In genomic region chr5:40832345-40832744, GRCh38 we compare ENCODE assay signal across 9 cellular contexts. TPM values are rescaled to one million over a fixed set of nuclear protein-coding genes. Genes with fewer than 3 reads are reported as not detected.
DNase-seq lines count a peak whose midpoint lies in the region; ATAC-seq and TF ChIP-seq lines count a peak whose summit lies in the region.
"Had no signal": no experiment of that assay in that cellular context is flagged by ENCODE, and none has a peak within 500 bp of the region (broad histone marks: within the 10 kb centered on the region; RNA-seq: fewer than 3 reads in every experiment).

No MANE protein-coding gene starts in this region.

- H3K9ac ChIP-seq in KMS-11 (peak overlapping the region; percentile 11; the same call in 1 of the 2 replicates), adipocyte (ENCODE audit: low read length) (peak overlapping the region; percentile 98)

- H2AFZ ChIP-seq in KMS-11 (ENCODE audit: low read depth) = no peak overlapping the region

- H3K27ac ChIP-seq in DOHH2 (ENCODE audit: low read depth, low read length) = peak overlapping the region; percentile 87; the same call in 1 of the 2 replicates
- H3K27ac ChIP-seq in KMS-11 = peak overlapping the region; percentile 96; the same call in 1 of the 2 replicates
- H3K27ac ChIP-seq in naive thymus-derived CD4-positive, alpha-beta T cell (ENCODE audit: low read depth, low read length) = peak overlapping the region; percentile 31
- no peak overlapping the region for H3K27ac ChIP-seq in thyroid gland

- H3K36me3 Mint-ChIP-seq in naive thymus-derived CD4-positive, alpha-beta T cell = peaks cover 25 to 67% (median 54%) of the 10 kb centered on the region in 5 donors

- H4K20me1 ChIP-seq in DOHH2 (ENCODE audit: control insufficient read depth, insufficient read depth, low read depth, low read length) = peaks cover 51% of the 10 kb centered on the region
- H4K20me1 ChIP-seq in KMS-11 (ENCODE audit: insufficient read depth) = peaks cover 39% of the 10 kb centered on the region

- H3F3A ChIP-seq in DOHH2 (ENCODE audit: control insufficient read depth, insufficient read depth) = peaks cover 77% of the 10 kb centered on the region

- H3K4me2 ChIP-seq in DOHH2 (ENCODE audit: low read length) = peak overlapping the region; percentile 91
- H3K4me2 ChIP-seq in KMS-11 = peak overlapping the region; percentile 97

- H3K27me3 ChIP-seq in DOHH2 (ENCODE audit: control insufficient read depth, low read length) = 0 out of 2 replicates have a peak, but pooled peaks cover 2% of the 10 kb centered on the region
- H3K27me3 ChIP-seq in KMS-11 (ENCODE audit: insufficient read depth, low read depth) = no peaks in the 10 kb centered on the region
- no peaks in the 10 kb centered on the region for H3K27me3 ChIP-seq in adipocyte (replicated peaks; ENCODE audit: control insufficient read depth, insufficient read depth, low read length)
- H3K27me3 ChIP-seq in naive thymus-derived CD4-positive, alpha-beta T cell (ENCODE audit: control insufficient read depth in 2 of 2, insufficient read depth in 2 of 2, low read length in 2 of 2) = no peaks in the 10 kb centered on the region
- H3K27me3 ChIP-seq in thyroid gland = no peaks in the 10 kb centered on the region

- H3K27me3 Mint-ChIP-seq in naive thymus-derived CD4-positive, alpha-beta T cell = no peaks in the 10 kb centered on the region

- no peak for ATAC-seq in naive thymus-derived CD4-positive, alpha-beta T cell
- no peak for ATAC-seq in GM21786 (IDR thresholded peaks at IDR 0.05; ENCODE audit: unreplicated experiment)

- intact Hi-C loops in naive thymus-derived CD4-positive, alpha-beta T cell (cut with micrococcal nuclease) = loop anchor here in 1 of 2 donors (10.0 kb wide), 3 partner anchors 448 to 1758 kb away; partner anchors contain the start of genes RICTOR and RIMOC1
- intact Hi-C loops in thyroid gland (cut with DNase I) = no loop called here

- H3K4me3 ChIP-seq in DOHH2 (ENCODE audit: low read length) (peak overlapping the region; percentile 97), KMS-11 (IDR thresholded peaks at IDR 0.05; ENCODE audit: insufficient read depth, low read depth, low read length) (no peak overlapping the region), adipocyte (ENCODE audit: low read length) (peak overlapping the region; percentile 95), thyroid gland (replicated peaks in 1 of 3) (no peak overlapping the region)
- H3K4me3 ChIP-seq in naive thymus-derived CD4-positive, alpha-beta T cell (ENCODE audit: low read length) = no peak overlapping the region

- H3K79me2 ChIP-seq in DOHH2 (ENCODE audit: control insufficient read depth, low read length) = peaks cover 61% of the 10 kb centered on the region
- peaks cover 42% of the 10 kb centered on the region for H3K79me2 ChIP-seq in KMS-11 (ENCODE audit: insufficient read depth, low read depth)

- H3K4me1 Mint-ChIP-seq in naive thymus-derived CD4-positive, alpha-beta T cell = peaks cover 24 to 72% (median 54%) of the 10 kb centered on the region in 7 donors

- WGBS in thyroid gland, 2 donors = 92 to 93% methylated on average over 4 of the region's 4 CpGs

- peak overlapping the region in 6 of 10 donors; percentile 93 to 98 (median 98) for H3K4me3 Mint-ChIP-seq in naive thymus-derived CD4-positive, alpha-beta T cell

- H3K27ac Mint-ChIP-seq in naive thymus-derived CD4-positive, alpha-beta T cell = peak overlapping the region in 7 of 9 donors; percentile 14 to 100 (median 99)

- no peak for TF ChIP-seq CTCF in DOHH2 (IDR thresholded peaks at IDR 0.05; ENCODE audit: low read depth, low read length, poor library complexity, severe bottlenecking)
- no peak for TF ChIP-seq CTCF in KMS-11 (conservative IDR thresholded peaks at IDR 0.05; ENCODE audit: low read depth, low read length)
- TF ChIP-seq CTCF in thyroid gland (IDR thresholded peaks at IDR 0.05) = no peak

- DNase-seq in adipocyte (ENCODE audit: low read depth) (no peak), NCI-H82 treated with DMSO at 0.1 percent for 48 hours (lab: John Stamatoyannopoulos, UW; ENCODE audit: unreplicated experiment) (no peak), thyroid gland (no peak)
- DNase-seq in naive thymus-derived CD4-positive, alpha-beta T cell = no peak
- DNase-seq in activated effector memory CD4-positive, alpha-beta T cell treated with anti-CD3 and anti-CD28 coated beads, Interleukin-2, amount 50 U/mL, for 16 hours = no peak
- DNase-seq: NCI-H2081 had no signal

- no peaks in the 10 kb centered on the region for H3K9me3 ChIP-seq in DOHH2 (ENCODE audit: control insufficient read depth, insufficient read depth, low read length)
- H3K9me3 ChIP-seq in adipocyte (ENCODE audit: control insufficient read depth, low read length) = no peaks in the 10 kb centered on the region
- no peaks in the 10 kb centered on the region for H3K9me3 ChIP-seq in naive thymus-derived CD4-positive, alpha-beta T cell (ENCODE audit: control insufficient read depth in 2 of 3, low read length in 3 of 3)
- no peaks in the 10 kb centered on the region for H3K9me3 ChIP-seq in thyroid gland

- TF ChIP-seq POLR2A in thyroid gland (IDR thresholded peaks at IDR 0.05) = no peak

- peaks cover 0 to 4% (median 0%) of the 10 kb centered on the region in 11 donors for H3K9me3 Mint-ChIP-seq in naive thymus-derived CD4-positive, alpha-beta T cell

- H3K4me1 ChIP-seq in DOHH2 (ENCODE audit: control insufficient read depth, low read length) = peaks cover 31% of the 10 kb centered on the region
- H3K4me1 ChIP-seq in KMS-11 (ENCODE audit: low read depth, poor library complexity, severe bottlenecking) = peaks cover 38% of the 10 kb centered on the region
- peaks cover 44% of the 10 kb centered on the region for H3K4me1 ChIP-seq in adipocyte (ENCODE audit: control insufficient read depth, insufficient read depth, low read length)
- H3K4me1 ChIP-seq in naive thymus-derived CD4-positive, alpha-beta T cell (ENCODE audit: control insufficient read depth in 2 of 2, insufficient read depth in 2 of 2, low read length in 2 of 2) = peaks cover 11 to 23% of the 10 kb centered on the region in 2 donors
- peaks cover 14 to 22% of the 10 kb centered on the region in 2 donors for H3K4me1 ChIP-seq in thyroid gland

- CTCF ChIA-PET in naive thymus-derived CD4-positive, alpha-beta T cell (lab: Charles Lee) = interaction anchor here (1.0 to 1.1 kb wide), 2 partner anchors 51 to 77 kb away, joined by 3 read pairs; partner anchors contain the start of gene TTC33

- POLR2A ChIA-PET in naive thymus-derived CD4-positive, alpha-beta T cell (lab: Charles Lee) = interaction anchor here (1.0 to 1.2 kb wide), 2 partner anchors 9 to 150 kb away, joined by 3 read pairs; partner anchors contain the start of gene CARD6

- H3K36me3 ChIP-seq in DOHH2 (ENCODE audit: control insufficient read depth, low read length) (peaks cover 77% of the 10 kb centered on the region), KMS-11 (ENCODE audit: insufficient read depth) (peaks cover 43% of the 10 kb centered on the region), adipocyte (ENCODE audit: control insufficient read depth, insufficient read depth, low read length, severe bottlenecking) (peaks cover 68% of the 10 kb centered on the region), thyroid gland (peaks cover 43 to 50% of the 10 kb centered on the region in 2 donors)
- H3K36me3 ChIP-seq in naive thymus-derived CD4-positive, alpha-beta T cell (ENCODE audit: control insufficient read depth in 2 of 3, insufficient read depth in 3 of 3, low read length in 3 of 3) = peaks cover 37 to 59% (median 45%) of the 10 kb centered on the region in 3 experiments

- no peaks in the 10 kb centered on the region for H3K9me2 ChIP-seq in DOHH2 (replicated peaks; ENCODE audit: control insufficient read depth, low read length)

RNA-seq across cellular contexts. Expression of gene RPL37, which starts 2.7 kb away (rescaled TPM):
- 1,000 to 10,000 TPM; 1,642 to 2,808 (median 2,710) TPM for total RNA-seq in naive thymus-derived CD4-positive, alpha-beta T cell
- polyA plus RNA-seq in naive thymus-derived CD4-positive, alpha-beta T cell = 1,000 to 10,000 TPM; 1,657 to 2,827 TPM
- 100 to 1,000 TPM in 2 of 4 donors, 10 to 100 TPM in 2; 54.4 to 499 (median 123) TPM for total RNA-seq in thyroid gland

RNA-seq across cellular contexts. Expression of gene CARD6, which starts 8.8 kb away (rescaled TPM):
- 1 to 10 TPM; 1.2 to 5.3 (median 2.9) TPM for total RNA-seq in naive thymus-derived CD4-positive, alpha-beta T cell
- 1 to 10 TPM; 2.3 to 3.2 TPM for polyA plus RNA-seq in naive thymus-derived CD4-positive, alpha-beta T cell
- 10 to 100 TPM; 15.9 to 32.1 (median 21.0) TPM for total RNA-seq in thyroid gland

RNA-seq across cellular contexts. Expression of gene PRKAA1, which starts 34.2 kb away (rescaled TPM):
- total RNA-seq in naive thymus-derived CD4-positive, alpha-beta T cell = 100 to 1,000 TPM in 1 of 5 experiments, 10 to 100 TPM in 4; 65.5 to 103 (median 98.1) TPM
- polyA plus RNA-seq in naive thymus-derived CD4-positive, alpha-beta T cell = 10 to 100 TPM; 38.3 to 49.2 TPM
- total RNA-seq in thyroid gland = 100 to 1,000 TPM in 3 of 4 donors, 10 to 100 TPM in 1; 83.1 to 134 (median 116) TPM

Comparison
In these comparisons a context has a peak if more than half of its experiments do, and no peak if none do; other contexts are left out.
1. H3K27ac ChIP-seq: peak in DOHH2 (single experiment), KMS-11 (single experiment) and naive thymus-derived CD4-positive, alpha-beta T cell (single experiment); none in thyroid gland (0 of 3).
2. H3K4me3 ChIP-seq: peak in DOHH2 (single experiment) and adipocyte (single experiment); none in KMS-11 (single experiment), naive thymus-derived CD4-positive, alpha-beta T cell (single experiment) and thyroid gland (0 of 3).